Comparison of ENCODE assay signal across 17 cellular contexts in the genomic region with DNA sequence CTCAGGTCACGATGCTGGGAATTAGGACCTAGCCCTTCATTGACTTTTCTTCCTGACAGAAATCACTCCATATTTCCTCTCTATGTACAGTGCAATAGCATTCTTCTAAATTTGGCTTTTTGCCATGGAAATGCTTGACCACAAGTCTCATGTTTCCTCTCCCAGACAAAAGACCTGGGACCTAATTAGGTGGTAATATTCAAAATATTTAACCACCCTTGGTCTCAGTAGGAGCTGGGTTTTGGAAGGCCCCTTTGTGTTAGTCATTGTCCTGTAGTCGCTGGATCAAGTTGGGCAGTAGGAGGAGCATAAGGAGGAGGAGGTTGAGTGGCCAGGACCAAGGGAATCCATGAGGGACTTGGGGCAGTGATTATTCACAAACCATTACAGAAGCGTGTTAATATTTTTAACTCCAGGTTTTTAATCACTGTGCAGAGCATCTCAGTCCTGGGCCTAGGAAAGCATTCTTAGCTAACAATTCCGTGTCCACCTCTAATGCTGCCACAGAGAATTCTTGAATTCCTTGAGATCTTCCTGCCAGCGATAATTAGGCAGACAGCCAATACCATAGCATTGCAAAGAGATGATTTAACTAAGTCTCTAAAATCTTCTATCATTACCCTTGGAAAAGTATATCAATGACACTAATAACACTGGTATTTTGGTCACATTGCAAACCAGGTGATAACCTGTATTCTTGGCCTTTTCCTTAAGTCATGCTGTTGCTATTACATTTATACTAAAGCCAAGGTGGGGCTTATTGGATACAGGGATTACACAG. TPM values are rescaled to one million over a fixed set of nuclear protein-coding genes. Genes with fewer than 3 reads are reported as not detected.
DNase-seq lines count a peak whose midpoint lies in the region; TF ChIP-seq lines count a peak whose summit lies in the region.
"Had no signal": no experiment of that assay in that cellular context is flagged by ENCODE, and none has a peak within 500 bp of the region (broad histone marks: within the 10 kb centered on the region; RNA-seq: fewer than 3 reads in every experiment).

No MANE protein-coding gene starts in this region.

- peak; percentile 73 for DNase-seq in Daoy (ENCODE audit: low read depth)
- DNase-seq in LoVo (ENCODE audit: low spot score), result peak; percentile 2
- DNase-seq in mammary epithelial cell, result peak; percentile 55
- peak; percentile 94 for DNase-seq in kidney tubule cell (ENCODE audit: low spot score)
- no peak for DNase-seq in HUDEP-2 (lab: John Stamatoyannopoulos, UW; ENCODE audit: unreplicated experiment in 76 of 76)
- DNase-seq in activated CD8-positive, alpha-beta memory T cell treated with anti-CD3 and anti-CD28 coated beads, Interleukin-2, amount 50 U/mL, for 4 hours, result no peak
- no peak for DNase-seq in NCI-H2196 treated with DMSO at 0.1 percent for 48 hours (lab: John Stamatoyannopoulos, UW; ENCODE audit: unreplicated experiment)
- DNase-seq in stimulated activated CD4-positive, alpha-beta T cell treated with anti-CD3 and anti-CD28 coated beads, Interleukin-12 subunit alpha, Interleukin-12 subunit beta, amount 100 ng/mL, for 4 hours, result no peak
- DNase-seq: activated naive CD8-positive, alpha-beta T cell treated with anti-CD3 and anti-CD28 coated beads, Interleukin-2, amount 10 ng/mL, durations not matched to agents 7 days and 5 days; BE2C; cerebellar nuclear complex; foreskin fibroblast; KG1; NCI-H1105; NCI-H2171; T-helper 2 cell had no signal

- in situ Hi-C loops in mammary epithelial cell (cut with MboI; ENCODE audit: low sequenced_read_pairs in 2 of 2), result no loop called here

- no peak for TF ChIP-seq CTCF in mammary epithelial cell (conservative IDR thresholded peaks at IDR 0.05 in 1 of 2, IDR thresholded peaks at IDR 0.05 in 1 of 2; ENCODE audit: extremely low read depth in 1 of 2, insufficient read depth in 1 of 2, low read depth in 1 of 2, low read length in 2 of 2)

- 51% methylated on average over 4 of the region's 5 CpGs for WGBS in mammary epithelial cell (ENCODE audit: low coverage, missing lambda C conversion rate)

- no peaks in the 10 kb centered on the region for H4K20me1 ChIP-seq in mammary epithelial cell (ENCODE audit: insufficient read depth, low read length)

- H3K9me3 ChIP-seq in mammary epithelial cell (replicated peaks; ENCODE audit: insufficient read depth, low read length), result no peaks in the 10 kb centered on the region
- H3K9me3 ChIP-seq: BE2C, pancreas had no signal

- no peak overlapping the region for H3K27ac ChIP-seq in mammary epithelial cell (ENCODE audit: insufficient read depth, low read depth, low read length)
- H3K27ac ChIP-seq: pancreas had no signal

- intact Hi-C loops in mammary epithelial cell (cut with micrococcal nuclease), result no loop called here

- CTCF ChIA-PET in mammary epithelial cell (lab: Charles Lee; ENCODE audit: low non-redundant PET), result no interaction called here

- peak overlapping the region; percentile 18 for H2AFZ ChIP-seq in mammary epithelial cell (ENCODE audit: low read depth, low read length)

- BruUV-seq in mammary epithelial cell (replicated peaks; lab: Mats Ljungman, UMichigan), result no TSS peak

- no peak overlapping the region for H3K4me3 ChIP-seq in mammary epithelial cell (replicated peaks in 1 of 3; ENCODE audit: insufficient read depth in 1 of 3, low read depth in 2 of 3, low read length in 3 of 3)
- H3K4me3 ChIP-seq: pancreas had no signal

- no peaks in the 10 kb centered on the region for H3K36me3 ChIP-seq in mammary epithelial cell (ENCODE audit: insufficient read depth, low read length)
- H3K36me3 ChIP-seq: BE2C, pancreas had no signal

- dilution Hi-C loops in mammary epithelial cell (cut with HindIII; ENCODE audit: low sequenced_read_pairs), result no loop called here

- no peak overlapping the region for H3K4me2 ChIP-seq in mammary epithelial cell (ENCODE audit: insufficient read depth, low read depth, low read length)

- no peaks in the 10 kb centered on the region for H3K79me2 ChIP-seq in mammary epithelial cell (ENCODE audit: insufficient read depth, low read length)

- no peaks in the 10 kb centered on the region for H3K27me3 ChIP-seq in mammary epithelial cell (ENCODE audit: insufficient read depth, low read length)
- H3K27me3 ChIP-seq: BE2C had no signal

- H3K9ac ChIP-seq in mammary epithelial cell (ENCODE audit: insufficient read depth, low read length), result no peak overlapping the region

- peaks cover 5% of the 10 kb centered on the region for H3K4me1 ChIP-seq in mammary epithelial cell (ENCODE audit: insufficient read depth, low read length)
- H3K4me1 ChIP-seq: BE2C, pancreas had no signal

RNA-seq across cellular contexts. Expression of gene SHROOM4, which starts 25.0 kb away (rescaled TPM):
- total RNA-seq in Daoy (2014; rRNA removed; shearing (Covaris generic)), result 0.92 and 1.4 TPM in 2 replicates
- 1 to 10 TPM; 2.8 to 7.0 TPM for total RNA-seq in mammary epithelial cell
- polyA plus RNA-seq in mammary epithelial cell, result 1.7 TPM
- 3.2 TPM for polyA minus RNA-seq in mammary epithelial cell
- total RNA-seq: activated naive CD8-positive, alpha-beta T cell treated with anti-CD3 and anti-CD28 coated beads, Interleukin-2, amount 10 ng/mL, durations not matched to agents 7 days and 5 days had no signal

Comparison
In these comparisons a context has a peak if more than half of its experiments do, and no peak if none do; other contexts are left out.
1. DNase-seq: peak in Daoy (single experiment), LoVo (single experiment), mammary epithelial cell (single experiment) and kidney tubule cell (single experiment); none in HUDEP-2 (0 of 76), activated CD8-positive, alpha-beta memory T cell treated with anti-CD3 and anti-CD28 coated beads, Interleukin-2, amount 50 U/mL, for 4 hours (single experiment), NCI-H2196 treated with DMSO at 0.1 percent for 48 hours (single experiment) and stimulated activated CD4-positive, alpha-beta T cell treated with anti-CD3 and anti-CD28 coated beads, Interleukin-12 subunit alpha, Interleukin-12 subunit beta, amount 100 ng/mL, for 4 hours (single experiment).